Comparison of ENCODE assay signal across 16 cellular contexts in the genomic region with DNA sequence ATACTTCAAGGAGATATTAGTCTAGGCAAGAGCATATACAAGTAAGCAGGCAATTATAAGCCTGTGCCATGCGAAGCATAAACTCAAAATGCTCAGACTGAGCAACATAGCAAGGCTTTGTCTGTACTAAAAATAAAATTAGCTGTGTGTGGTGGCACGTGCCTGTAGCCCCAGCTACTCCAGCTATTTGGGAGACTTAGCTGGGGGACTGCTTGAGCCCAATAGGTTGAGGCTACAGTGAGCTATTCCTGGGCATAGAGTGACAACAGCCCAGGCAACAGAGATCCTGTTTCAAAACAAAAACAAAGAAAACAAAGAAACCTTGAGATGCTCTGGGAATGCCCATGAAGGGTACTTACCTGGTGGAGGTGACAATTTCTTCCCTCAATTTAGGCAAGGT.
DNase-seq lines count a peak whose midpoint lies in the region; ATAC-seq and TF ChIP-seq lines count a peak whose summit lies in the region.
"Had no signal": no experiment of that assay in that cellular context is flagged by ENCODE, and none has a peak within 500 bp of the region (broad histone marks: within the 10 kb centered on the region; RNA-seq: fewer than 3 reads in every experiment).

No MANE protein-coding gene starts in this region.

- DNase-seq in Right ventricle myocardium superior (no peak), left ventricle myocardium inferior (no peak), right atrium auricular region (ENCODE audit: low spot score) (no peak), myocyte (ENCODE audit: low read depth) (peak; percentile 65), NCI-H510A treated with DMSO at 0.1 percent for 48 hours (lab: John Stamatoyannopoulos, UW) (no peak), esophagus squamous epithelium (lab: John Stamatoyannopoulos, UW) (no peak), left lung (no peak)
- DNase-seq: CD8-positive, alpha-beta T cell; COR-L47; DMS 273 treated with DMSO at 0.1 percent for 48 hours; DMS53; DND-41; GOT3; H9 had no signal

- TF ChIP-seq CTCF in left ventricle myocardium inferior (IDR thresholded peaks at IDR 0.05; ENCODE audit: borderline replicate concordance) (no peak), right atrium auricular region (IDR thresholded peaks at IDR 0.05) (no peak), esophagus squamous epithelium (IDR thresholded peaks at IDR 0.05) (no peak), left lung (IDR thresholded peaks at IDR 0.05) (no peak)

- peaks cover 10% of the 10 kb centered on the region for H3K4me1 ChIP-seq in left ventricle myocardium inferior
- peaks cover 0 to 20% of the 10 kb centered on the region in 2 donors for H3K4me1 ChIP-seq in right atrium auricular region
- H3K4me1 ChIP-seq in esophagus squamous epithelium, result no peaks in the 10 kb centered on the region
- peaks cover 3 to 31% of the 10 kb centered on the region in 2 donors for H3K4me1 ChIP-seq in left lung

- TF ChIP-seq POLR2A in esophagus squamous epithelium (IDR thresholded peaks at IDR 0.05), result no peak

- no peaks in the 10 kb centered on the region for H3K9me3 ChIP-seq in left ventricle myocardium inferior (replicated peaks)
- no peaks in the 10 kb centered on the region for H3K9me3 ChIP-seq in right atrium auricular region
- H3K9me3 ChIP-seq in esophagus squamous epithelium, result no peaks in the 10 kb centered on the region
- H3K9me3 ChIP-seq in left lung, result no peaks in the 10 kb centered on the region
- H3K9me3 ChIP-seq: BLaER1 treated with 17β-estradiol and CSF1 and Interleukin-3, amounts not matched to agents 10 nM and 100 nM had no signal

- intact Hi-C loops in Right ventricle myocardium superior (cut with DNase I) (no loop called here), left ventricle myocardium inferior (cut with micrococcal nuclease) (no loop called here), esophagus squamous epithelium (cut with DNase I) (no loop called here), left lung (cut with DNase I) (no loop called here)

- H3K4me3 ChIP-seq in left ventricle myocardium inferior, result no peak overlapping the region
- H3K4me3 ChIP-seq in right atrium auricular region, result no peak overlapping the region
- H3K4me3 ChIP-seq in esophagus squamous epithelium, result no peak overlapping the region
- no peak overlapping the region for H3K4me3 ChIP-seq in left lung
- H3K4me3 ChIP-seq: BLaER1 treated with 17β-estradiol and CSF1 and Interleukin-3, amounts not matched to agents 10 nM and 100 nM; GM12878 had no signal

- 79 to 82% methylated on average over 2 of the region's 2 CpGs for WGBS in esophagus squamous epithelium, 2 donors

- ATAC-seq in Right ventricle myocardium superior (ENCODE audit: poor library complexity), result peak; percentile 62
- ATAC-seq in left lung, result no peak
- ATAC-seq: CD8-positive, alpha-beta T cell; GM12878 had no signal

- H3K27me3 ChIP-seq in left ventricle myocardium inferior (ENCODE audit: low read depth) (no peaks in the 10 kb centered on the region), right atrium auricular region (no peaks in the 10 kb centered on the region), esophagus squamous epithelium (no peaks in the 10 kb centered on the region), left lung (no peaks in the 10 kb centered on the region)
- H3K27me3 ChIP-seq: BLaER1 treated with 17β-estradiol and CSF1 and Interleukin-3, amounts not matched to agents 10 nM and 100 nM had no signal

- H3K36me3 ChIP-seq in left ventricle myocardium inferior (no peaks in the 10 kb centered on the region), right atrium auricular region (no peaks in the 10 kb centered on the region), esophagus squamous epithelium (no peaks in the 10 kb centered on the region), left lung (no peaks in the 10 kb centered on the region)
- H3K36me3 ChIP-seq: BLaER1 treated with 17β-estradiol and CSF1 and Interleukin-3, amounts not matched to agents 10 nM and 100 nM had no signal

- no peak overlapping the region for H3K27ac ChIP-seq in left ventricle myocardium inferior (replicated peaks)
- peak overlapping the region; percentile 39 to 83 for H3K27ac ChIP-seq in right atrium auricular region
- no peak overlapping the region for H3K27ac ChIP-seq in esophagus squamous epithelium
- no peak overlapping the region for H3K27ac ChIP-seq in left lung
- H3K27ac ChIP-seq: BLaER1 treated with 17β-estradiol and CSF1 and Interleukin-3, amounts not matched to agents 10 nM and 100 nM had no signal

Comparison
In these comparisons a context has a peak if more than half of its experiments do, and no peak if none do; other contexts are left out.
1. H3K27ac ChIP-seq: peak in right atrium auricular region (2 of 2); none in left ventricle myocardium inferior (single experiment), esophagus squamous epithelium (0 of 4) and left lung (0 of 2).